26 cellular contexts compared by ENCODE assay signal in the genomic region with DNA sequence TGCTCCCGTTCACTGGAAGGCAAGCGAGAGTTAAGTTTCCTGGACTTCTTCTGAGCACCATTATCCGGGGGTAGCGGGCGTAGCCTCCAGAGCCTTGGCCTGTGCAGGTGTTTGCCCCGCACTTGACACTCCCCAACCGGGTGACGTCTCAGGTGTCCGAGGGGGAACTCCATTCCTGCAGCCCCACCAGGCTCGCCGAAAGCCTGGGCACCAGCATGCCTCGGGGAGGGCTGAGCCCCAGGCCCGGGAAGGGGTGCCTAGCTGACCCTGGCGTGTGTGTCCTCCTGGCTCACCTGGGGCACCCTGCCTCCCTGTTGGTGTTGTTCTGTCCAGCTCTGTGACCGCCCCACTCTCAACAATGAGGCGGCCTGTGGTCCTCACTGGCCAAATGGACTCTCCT.
"Had no signal": no experiment of that assay in that cellular context is flagged by ENCODE, and none has a peak within 500 bp of the region (broad histone marks: within the 10 kb centered on the region; RNA-seq: fewer than 3 reads in every experiment).

No MANE protein-coding gene starts in this region.

- H3K36me3 ChIP-seq: breast epithelium, esophagus squamous epithelium, right lobe of liver, stomach, tibial artery, WERI-Rb-1 had no signal

- H3K9me3 ChIP-seq: breast epithelium, esophagus squamous epithelium, right lobe of liver, stomach, tibial artery had no signal

- H3K4me3 ChIP-seq: breast epithelium, esophagus squamous epithelium, right lobe of liver, skin epidermis, stomach, tibial artery had no signal

- ATAC-seq: activated CD4-positive, CD25-positive, alpha-beta regulatory T cell treated with anti-CD3 and anti-CD28 coated beads, Interleukin-2, amount 50 U/mL, for 24 hours; activated naive CD4-positive, alpha-beta T cell treated with anti-CD3 and anti-CD28 coated beads, Interleukin-2, amount 50 U/mL, for 72 hours; natural killer cell treated with Interleukin-12 subunit alpha and Interleukin-12 subunit beta and Interleukin-15 and Interleukin-18, amount 100 ng/mL, for 72 hours; right lobe of liver; stimulated activated effector memory CD8-positive, alpha-beta T cell treated with anti-CD3 and anti-CD28 coated beads, Interleukin-12 subunit alpha, Interleukin-12 subunit beta, amount 100 ng/mL, for 72 hours had no signal

- H3K27me3 ChIP-seq: right lobe of liver had no signal

- FAIRE-seq: endometrium, islet of Langerhans had no signal

- H3K4me1 ChIP-seq: breast epithelium, right lobe of liver had no signal

- H3K27ac ChIP-seq: breast epithelium, epithelial cell of prostate, esophagus squamous epithelium, right lobe of liver, skin epidermis, stomach, tibial artery, WERI-Rb-1 had no signal

- DNase-seq: activated CD4-positive, alpha-beta T cell treated with anti-CD3 and anti-CD28 coated beads for 48 hours; activated CD4-positive, alpha-beta T cell treated with anti-CD3 and anti-CD28 coated beads, Interleukin-2, amount 50 U/mL, for 48 hours; activated naive CD4-positive, alpha-beta T cell; activated T-cell treated with anti-CD3 and anti-CD28 coated beads, Interleukin-2, amount 50 U/mL, for 48 hours; central memory CD4-positive, alpha-beta T cell; dermis blood vessel endothelial cell; effector CD4-positive, alpha-beta T cell; esophagus squamous epithelium; foreskin melanocyte; midbrain; right lobe of liver; stimulated activated CD4-positive, alpha-beta T cell treated with anti-CD3 and anti-CD28 coated beads, Interleukin-4, amount 100 ng/mL, for 24 hours; stomach; SW 1271; T-helper 9 cell; tibial artery; WERI-Rb-1 had no signal
